1 cellular context compared by ENCODE assay signal in genomic region chr12:131625171-131625509, GRCh38.
A peak's percentile ranks its signal among the peaks of the same experiment; 100 is the strongest.
TF ChIP-seq lines count a peak whose summit lies in the region.
"Not testable (repeated sequence)": the region's sequence is repeated elsewhere in the genome, so short reads cannot be mapped to it uniquely, and the experiment has no call there.

No MANE protein-coding gene starts in this region.

TF ChIP-seq in K562, 482 proteins besides CTCF, POLR2A, EP300 and RAD21 (continued from another document):
- TF ChIP-seq ZBTB11 (CRISPR knock-in tag; IDR thresholded peaks at IDR 0.05) (peak in 1 of 3 experiments; percentile 29; a peak in 1 of 6 replicates), ZBTB9 (CRISPR knock-in tag; IDR thresholded peaks at IDR 0.05) (peak; percentile 84; the same call in 1 of the 2 replicates), KLF6 (CRISPR knock-in tag; IDR thresholded peaks at IDR 0.05; ENCODE audit: borderline replicate concordance) (peak; percentile 96), CUX1 (CRISPR knock-in tag; IDR thresholded peaks at IDR 0.05) (0 out of 2 replicates have a peak, but pooled peaks have one; percentile 32), HSF4 (CRISPR knock-in tag; IDR thresholded peaks at IDR 0.05; ENCODE audit: borderline replicate concordance) (peak; percentile 95), ZNF639 (CRISPR knock-in tag; conservative IDR thresholded peaks at IDR 0.05 in 1 of 2, IDR thresholded peaks at IDR 0.05 in 1 of 2) (peak in 1 of 2 experiments; percentile 61; a peak in 1 of 4 replicates), HIVEP1 (CRISPR knock-in tag; IDR thresholded peaks at IDR 0.05) (peak; percentile 83; the same call in 1 of the 2 replicates), RHOXF2B (CRISPR knock-in tag; conservative IDR thresholded peaks at IDR 0.05) (peak; percentile 90; the same call in 1 of the 2 replicates), NR2C1 (tag; IDR thresholded peaks at IDR 0.05) (peak; percentile 83), SMAD3 (CRISPR knock-in tag; conservative IDR thresholded peaks at IDR 0.05) (peak; percentile 88), ZNF592 (IDR thresholded peaks at IDR 0.05) (peak; percentile 98), DDX20 (tag; IDR thresholded peaks at IDR 0.05; ENCODE audit: low read depth) (0 out of 2 replicates have a peak, but pooled peaks have one; percentile 34), CREB3 (tag; conservative IDR thresholded peaks at IDR 0.05; ENCODE audit: low read depth) (peak; percentile 92), ZNF584 (CRISPR knock-in tag; IDR thresholded peaks at IDR 0.05; ENCODE audit: low read depth) (peak; percentile 47; the same call in 1 of the 2 replicates), ZNF644 (tag; IDR thresholded peaks at IDR 0.05; ENCODE audit: low read depth) (0 out of 2 replicates have a peak, but pooled peaks have one; percentile 33), ID3 (CRISPR knock-in tag; IDR thresholded peaks at IDR 0.05) (0 out of 2 replicates have a peak, but pooled peaks have one; percentile 28), ID3 (tag; IDR thresholded peaks at IDR 0.05) (peak; percentile 99), NFXL1 (CRISPR knock-in tag; IDR thresholded peaks at IDR 0.05) (0 out of 2 replicates have a peak, but pooled peaks have one; percentile 26), ERF (CRISPR knock-in tag; IDR thresholded peaks at IDR 0.05) (peak; percentile 91; the same call in 1 of the 2 replicates), ZNF133 (CRISPR knock-in tag; IDR thresholded peaks at IDR 0.05) (0 out of 2 replicates have a peak, but pooled peaks have one; percentile 73), MYC (CRISPR knock-in tag; IDR thresholded peaks at IDR 0.05; ENCODE audit: borderline replicate concordance, low read depth) (peak; percentile 89; the same call in 1 of the 2 replicates), ZNF518B (CRISPR knock-in tag; IDR thresholded peaks at IDR 0.05) (0 out of 2 replicates have a peak, but pooled peaks have one; percentile 47), ZNF311 (CRISPR knock-in tag; IDR thresholded peaks at IDR 0.05) (0 out of 2 replicates have a peak, but pooled peaks have one; percentile 62), NR4A1 (CRISPR knock-in tag; IDR thresholded peaks at IDR 0.05) (peak; percentile 69; the same call in 1 of the 2 replicates), NR4A1 (tag; IDR thresholded peaks at IDR 0.05) (peak; percentile 98), CXXC5 (CRISPR knock-in tag; IDR thresholded peaks at IDR 0.05) (peak; percentile 29), FOXO4 (CRISPR knock-in tag; IDR thresholded peaks at IDR 0.05) (0 out of 2 replicates have a peak, but pooled peaks have one; percentile 21), ZNF76 (CRISPR knock-in tag; IDR thresholded peaks at IDR 0.05; ENCODE audit: borderline replicate concordance) (peak; percentile 93), MEF2D (tag; conservative IDR thresholded peaks at IDR 0.05; ENCODE audit: low read depth) (peak; percentile 84), ZNF583 (CRISPR knock-in tag; IDR thresholded peaks at IDR 0.05) (peak; percentile 97), ELF4 (CRISPR knock-in tag; IDR thresholded peaks at IDR 0.05) (0 out of 2 replicates have a peak, but pooled peaks have one; percentile 43)
- not testable (repeated sequence) for TF ChIP-seq NR2C1 (IDR thresholded peaks at IDR 0.05); MYC (IDR thresholded peaks at IDR 0.05; ENCODE audit: low read depth, low read length)
